27 cellular contexts compared by ENCODE assay signal in genomic region chr3:115808816-115809215, GRCh38.
"Had no signal": no experiment of that assay in that cellular context is flagged by ENCODE, and none has a peak within 500 bp of the region (broad histone marks: within the 10 kb centered on the region; RNA-seq: fewer than 3 reads in every experiment).

No MANE protein-coding gene starts in this region.

- DNase-seq: activated B cell treated with CpG ODN at 0.5 μM for 24 hours; activated CD4-positive, alpha-beta memory T cell treated with anti-CD3 and anti-CD28 coated beads for 36 hours; activated CD4-positive, alpha-beta T cell treated with anti-CD3 and anti-CD28 coated beads for 1 hour; activated CD4-positive, alpha-beta T cell treated with anti-CD3 and anti-CD28 coated beads, Interleukin-2, amount 10 ng/mL, durations not matched to agents 7 days and 5 days; activated CD8-positive, alpha-beta memory T cell treated with anti-CD3 and anti-CD28 coated beads for 24 hours; activated gamma-delta T cell treated with Interleukin-2 at 50 U/mL for 16 hours; activated naive CD4-positive, alpha-beta T cell treated with anti-CD3 and anti-CD28 coated beads, Interleukin-2, amount 10 ng/mL, durations not matched to agents 7 days and 5 days; activated naive CD8-positive, alpha-beta T cell treated with anti-CD3 and anti-CD28 coated beads for 36 hours; activated T-cell treated with anti-CD3 and anti-CD28 coated beads, Interleukin-2, amount 50 U/mL, for 48 hours; brain microvascular endothelial cell; Kasumi-1; NCI-H1105 treated with DMSO at 0.1 percent for 48 hours; NCI-H1436 treated with DMSO at 0.1 percent for 48 hours; NCI-H187; NCI-H2081; NCI-H510A treated with DMSO at 0.1 percent for 48 hours; NCI-H69; NK-92 treated with Interleukin-12 subunit alpha and Interleukin-12 subunit beta, amount 100 ng/mL, for 24 hours; OCI-M1; Peyer's patch; Right ventricle myocardium superior; SJCRH30; T-cell; T-helper 2 cell; T1000 had no signal

- H3K36me3 ChIP-seq: brain microvascular endothelial cell, cardiac muscle cell, Peyer's patch, SJCRH30 had no signal

- H3K9me3 ChIP-seq: Peyer's patch, SJCRH30 had no signal

- H3K27ac ChIP-seq: brain microvascular endothelial cell, cardiac muscle cell, Peyer's patch, RWPE1, SJCRH30 had no signal

- H3K4me3 ChIP-seq: cardiac muscle cell, Peyer's patch, SJCRH30 had no signal
